Comparison of ENCODE assay signal across 17 cellular contexts in the genomic region with DNA sequence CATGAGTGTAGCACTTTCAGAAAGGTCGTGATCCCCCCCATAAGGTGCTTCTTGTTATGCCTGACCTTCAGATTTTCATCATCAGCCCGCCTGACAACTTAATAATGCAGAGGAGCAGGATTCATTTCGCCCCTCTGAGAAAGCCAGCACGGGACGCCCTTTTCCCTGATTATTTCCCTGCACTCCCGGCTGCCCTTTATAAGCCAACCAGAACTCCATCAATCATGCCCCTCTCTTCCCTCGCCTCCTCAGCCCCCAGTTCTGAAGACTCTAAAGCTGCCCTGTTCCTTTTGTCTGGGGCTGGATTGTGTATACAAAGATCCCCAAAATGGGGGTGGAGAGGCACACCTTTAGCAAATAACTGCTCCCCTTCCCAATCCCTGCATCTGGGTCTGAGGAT.
"Had no signal": no experiment of that assay in that cellular context is flagged by ENCODE, and none has a peak within 500 bp of the region (broad histone marks: within the 10 kb centered on the region; RNA-seq: fewer than 3 reads in every experiment).

No MANE protein-coding gene starts in this region.

- H3K4me1 ChIP-seq: breast epithelium, foreskin keratinocyte, suprapubic skin had no signal

- H3K27me3 Mint-ChIP-seq: activated CD4-positive, alpha-beta memory T cell treated with anti-CD3 and anti-CD28 coated beads, Interleukin-2, amount 10 ng/mL, durations not matched to agents 7 days and 5 days had no signal

- H3K9me3 ChIP-seq: breast epithelium, esophagus muscularis mucosa, sigmoid colon, suprapubic skin had no signal

- H3K36me3 Mint-ChIP-seq: activated naive CD8-positive, alpha-beta T cell had no signal

- H3K4me3 Mint-ChIP-seq: activated CD4-positive, alpha-beta memory T cell treated with anti-CD3 and anti-CD28 coated beads, Interleukin-2, amount 10 ng/mL, durations not matched to agents 7 days and 5 days; activated naive CD8-positive, alpha-beta T cell had no signal

- H3K27ac Mint-ChIP-seq: activated CD4-positive, alpha-beta memory T cell treated with anti-CD3 and anti-CD28 coated beads, Interleukin-2, amount 10 ng/mL, durations not matched to agents 7 days and 5 days; activated naive CD8-positive, alpha-beta T cell had no signal

- H3K4me3 ChIP-seq: sigmoid colon, suprapubic skin had no signal

- ATAC-seq: foreskin keratinocyte; stimulated activated naive CD8-positive, alpha-beta T cell treated with anti-CD3 and anti-CD28 coated beads, Interleukin-15, Interleukin-2, amounts not matched to agents 100 U/mL and 50 U/mL, for 24 hours had no signal

- H3K27me3 ChIP-seq: breast epithelium, esophagus muscularis mucosa, foreskin keratinocyte, sigmoid colon, suprapubic skin had no signal

- H3K36me3 ChIP-seq: breast epithelium, esophagus muscularis mucosa, sigmoid colon, suprapubic skin had no signal

- DNase-seq: activated CD4-positive, alpha-beta memory T cell treated with anti-CD3 and anti-CD28 coated beads, Interleukin-2, amount 10 ng/mL, durations not matched to agents 7 days and 5 days; activated gamma-delta T cell; activated T-cell treated with anti-CD3 and anti-CD28 coated beads, Interleukin-2, amount 50 U/mL, for 48 hours; amygdala; foreskin keratinocyte; head of caudate nucleus; islet precursor cell; nucleus accumbens; sigmoid colon; stimulated activated CD4-positive, alpha-beta T cell treated with anti-CD3 and anti-CD28 coated beads, Interleukin-4, amount 100 ng/mL, for 1 hour; stimulated activated CD8-positive, alpha-beta memory T cell treated with anti-CD3 and anti-CD28 coated beads, Interleukin-4, amount 100 ng/mL, for 48 hours; stimulated activated naive CD8-positive, alpha-beta T cell treated with anti-CD3 and anti-CD28 coated beads, Interleukin-15, Interleukin-2, amounts not matched to agents 100 U/mL and 50 U/mL, for 24 hours; T1000 had no signal

- H3K27ac ChIP-seq: esophagus muscularis mucosa, foreskin keratinocyte, suprapubic skin had no signal
